In genomic region chr2:88165604-88166003, GRCh38 we compare ENCODE assay signal across 18 cellular contexts. TPM values are rescaled to one million over a fixed set of nuclear protein-coding genes. Genes with fewer than 3 reads are reported as not detected.
"Had no signal": no experiment of that assay in that cellular context is flagged by ENCODE, and none has a peak within 500 bp of the region (broad histone marks: within the 10 kb centered on the region; RNA-seq: fewer than 3 reads in every experiment).

No MANE protein-coding gene starts in this region.

- H3K27me3 ChIP-seq: heart left ventricle, pancreas, suprapubic skin had no signal

- H3K27ac ChIP-seq: body of pancreas, pancreas had no signal

- ATAC-seq: body of pancreas; heart left ventricle; pancreas; stimulated activated memory B cell treated with anti-CD40 and anti-IgM and Interleukin-4, amounts not matched to agents 10 μg/mL and 1 μg/mL and 100 μg/mL, for 72 hours; T-helper 17 cell had no signal

- H3K9me3 ChIP-seq: body of pancreas, pancreas, suprapubic skin had no signal

- H3K36me3 ChIP-seq: heart left ventricle, pancreas, suprapubic skin had no signal

- H3K4me3 ChIP-seq: body of pancreas, heart left ventricle, pancreas, smooth muscle cell, suprapubic skin had no signal

- H3K4me1 ChIP-seq: body of pancreas, pancreas had no signal

- DNase-seq: activated B cell treated with CpG ODN at 0.5 μM for 24 hours; activated CD4-positive, alpha-beta T cell treated with anti-CD3 and anti-CD28 coated beads, Interleukin-2, amount 10 ng/mL, durations not matched to agents 7 days and 5 days; activated naive CD4-positive, alpha-beta T cell treated with anti-CD3 and anti-CD28 coated beads, Interleukin-2, amount 50 U/mL, for 16 hours; body of pancreas; cerebellar nuclear complex; dermis blood vessel endothelial cell; endodermal cell; erythroblast; heart left ventricle; islet precursor cell; pancreas; T-helper 17 cell had no signal

RNA-seq across cellular contexts. Expression of gene FABP1, which starts 37.7 kb away (rescaled TPM):
- total RNA-seq: activated B cell treated with CpG ODN at 0.5 μM for 24 hours; activated CD4-positive, alpha-beta T cell treated with anti-CD3 and anti-CD28 coated beads, Interleukin-2, amount 10 ng/mL, durations not matched to agents 7 days and 5 days; activated T-helper 2 cell treated with anti-CD3 and anti-CD28 coated beads, Interferon-gamma antibody, Interleukin-2, Interleukin-4, amounts not matched to agents 10 μg/mL and 5 μg/mL and 100 μg/mL, durations not matched to agents 14 hours and 24 hours and 36 hours; body of pancreas; dermis blood vessel endothelial cell; endodermal cell; fibroblast of villous mesenchyme; heart left ventricle; smooth muscle cell; T-helper 17 cell; ureter had no signal
